10 cellular contexts compared by ENCODE assay signal in genomic region chr10:110326351-110327032, GRCh38. TPM values are rescaled to one million over a fixed set of nuclear protein-coding genes. Genes with fewer than 3 reads are reported as not detected.
A peak's percentile ranks its signal among the peaks of the same experiment; 100 is the strongest.
DNase-seq lines count a peak whose midpoint lies in the region; ATAC-seq, FAIRE-seq and TF ChIP-seq lines count a peak whose summit lies in the region.
"Had no signal": no experiment of that assay in that cellular context is flagged by ENCODE, and none has a peak within 500 bp of the region (broad histone marks: within the 10 kb centered on the region; RNA-seq: fewer than 3 reads in every experiment).

No MANE protein-coding gene starts in this region.

- ATAC-seq in HG03565 (IDR thresholded peaks at IDR 0.05; ENCODE audit: unreplicated experiment): peak; percentile 34
- ATAC-seq in GM21825 (IDR thresholded peaks at IDR 0.05; ENCODE audit: unreplicated experiment): no peak
- ATAC-seq: left ventricle myocardium superior had no signal

- H3K9me3 Mint-ChIP-seq in osteocyte (ENCODE audit: unreplicated experiment): peaks cover 24% of the 10 kb centered on the region

- TF ChIP-seq CTCF in GM12865 (IDR thresholded peaks at IDR 0.05; ENCODE audit: insufficient read depth, low read depth, low read length, missing control alignments): no peak
- no peak for TF ChIP-seq CTCF in bronchial epithelial cell (IDR thresholded peaks at IDR 0.05; ENCODE audit: insufficient read depth, low read length, severe bottlenecking)
- no peak for TF ChIP-seq CTCF in osteocyte (IDR thresholded peaks at IDR 0.05)

- DNase-seq in GM12865 (ENCODE audit: low read depth): peak; percentile 60
- DNase-seq in bronchial epithelial cell (ENCODE audit: low read depth): peak; percentile 67
- DNase-seq in skeletal muscle cell (ENCODE audit: low read depth): peak; percentile 82
- DNase-seq in osteocyte (ENCODE audit: extremely low spot score, unreplicated experiment): no peak
- DNase-seq in NCI-H510A treated with DMSO at 0.1 percent for 48 hours (lab: John Stamatoyannopoulos, UW): no peak
- DNase-seq: activated CD4-positive, CD25-positive, alpha-beta regulatory T cell treated with anti-CD3 and anti-CD28 coated beads, Interleukin-2, amount 50 U/mL, for 72 hours; left ventricle myocardium superior had no signal

- H3K4me1 Mint-ChIP-seq in osteocyte (ENCODE audit: unreplicated experiment): peaks cover 14% of the 10 kb centered on the region

- no peaks in the 10 kb centered on the region for H3K27me3 Mint-ChIP-seq in osteocyte (ENCODE audit: unreplicated experiment)

- H3K27ac Mint-ChIP-seq in osteocyte (ENCODE audit: unreplicated experiment): no peak overlapping the region

- FAIRE-seq in bronchial epithelial cell (lab: Jason Lieb, UNC): no peak

- H3K4me3 ChIP-seq in GM12865 (ENCODE audit: low read depth, low read length): no peak overlapping the region
- no peak overlapping the region for H3K4me3 ChIP-seq in bronchial epithelial cell (ENCODE audit: low read depth, low read length)
- no peak overlapping the region for H3K4me3 ChIP-seq in skeletal muscle cell (ENCODE audit: low read depth, low read length)
- H3K4me3 ChIP-seq: skin epidermis had no signal

- peaks cover 7% of the 10 kb centered on the region for H3K36me3 Mint-ChIP-seq in osteocyte (ENCODE audit: unreplicated experiment)

- H3K4me3 Mint-ChIP-seq in osteocyte (ENCODE audit: unreplicated experiment): no peak overlapping the region

- no peaks in the 10 kb centered on the region for H3K36me3 ChIP-seq in bronchial epithelial cell (ENCODE audit: control insufficient read depth, insufficient read depth, low read length)

- no peaks in the 10 kb centered on the region for H3K27me3 ChIP-seq in bronchial epithelial cell (ENCODE audit: control insufficient read depth, insufficient read depth, low read length)

RNA-seq across cellular contexts. Expression of gene SMNDC1, which starts 21.8 kb away (rescaled TPM):
- total RNA-seq in bronchial epithelial cell (6.3 and 6.8 TPM in 2 replicates), osteocyte (28.9 and 31.7 TPM in 2 replicates)

Comparison
In these comparisons a context has a peak if more than half of its experiments do, and no peak if none do; other contexts are left out.
1. DNase-seq: peak in GM12865 (single experiment), bronchial epithelial cell (single experiment) and skeletal muscle cell (single experiment); none in osteocyte (single experiment) and NCI-H510A treated with DMSO at 0.1 percent for 48 hours (single experiment).